8 cellular contexts compared by ENCODE assay signal in the genomic region with DNA sequence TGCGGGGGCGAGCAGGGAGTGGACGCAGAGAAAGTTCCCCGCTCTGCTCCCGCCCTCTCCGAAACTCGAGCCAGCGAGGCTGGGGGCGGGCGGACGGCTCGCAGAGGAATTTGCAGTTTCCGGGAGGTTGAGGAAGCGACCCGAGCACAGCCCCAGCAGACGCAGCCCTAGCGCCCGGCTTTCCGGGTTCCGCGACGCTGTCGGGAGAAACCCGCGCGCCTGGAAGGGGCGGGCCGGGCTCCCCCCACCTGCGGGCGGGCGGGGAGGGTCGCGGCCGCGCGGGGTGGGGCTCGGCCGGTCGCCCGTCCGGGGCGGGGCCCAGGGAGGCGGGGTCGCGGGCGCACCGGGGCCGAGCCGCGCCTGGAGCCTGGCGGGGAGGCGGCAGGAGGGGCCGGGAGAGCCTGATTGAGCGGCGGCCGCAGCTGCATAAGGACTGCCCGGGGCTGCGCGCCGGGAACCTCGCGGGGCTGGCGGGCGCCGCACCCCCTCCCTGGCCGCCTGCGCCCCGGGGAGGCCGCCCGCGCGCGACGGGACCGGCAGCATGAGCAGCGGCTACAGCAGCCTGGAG. TPM values are rescaled to one million over a fixed set of nuclear protein-coding genes. Genes with fewer than 3 reads are reported as not detected.
A peak's percentile ranks its signal among the peaks of the same experiment; 100 is the strongest.
DNase-seq lines count a peak whose midpoint lies in the region; ATAC-seq, FAIRE-seq and TF ChIP-seq lines count a peak whose summit lies in the region.

A gene with protein sequence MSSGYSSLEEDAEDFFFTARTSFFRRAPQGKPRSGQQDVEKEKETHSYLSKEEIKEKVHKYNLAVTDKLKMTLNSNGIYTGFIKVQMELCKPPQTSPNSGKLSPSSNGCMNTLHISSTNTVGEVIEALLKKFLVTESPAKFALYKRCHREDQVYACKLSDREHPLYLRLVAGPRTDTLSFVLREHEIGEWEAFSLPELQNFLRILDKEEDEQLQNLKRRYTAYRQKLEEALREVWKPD (plus strand): TSS at position 404 of the 568 bp plus-strand sequence. CDS start 138 bp downstream, at position 542.

- peak within 1 kb of the TSS; percentile 70 for H3K27ac ChIP-seq in keratinocyte (ENCODE audit: control insufficient read depth, insufficient read depth, low read length)

- ATAC-seq in WTC11, result peak; percentile 79

- peaks cover 27% of the 10 kb centered on the region for H3K79me2 ChIP-seq in keratinocyte (ENCODE audit: control insufficient read depth, insufficient read depth, low read length)

- H3K4me2 ChIP-seq in keratinocyte (ENCODE audit: control insufficient read depth, extremely low read depth, insufficient read depth, low read depth, low read length), result peak within 1 kb of the TSS; percentile 86

- in situ Hi-C loops in GM13977 (cut with MboI; ENCODE audit: low pct_unique_long_range_greater_than_20kb, low sequenced_read_pairs, unreplicated experiment), result no loop called here

- H3K9ac ChIP-seq in keratinocyte (ENCODE audit: control insufficient read depth, extremely low read depth, insufficient read depth, low read length), result peak within 1 kb of the TSS; percentile 76

- H3K36me3 ChIP-seq in bronchial epithelial cell (ENCODE audit: control insufficient read depth, insufficient read depth, low read length), result no peaks in the 10 kb centered on the region
- H3K36me3 ChIP-seq in keratinocyte (ENCODE audit: control insufficient read depth in 2 of 2, extremely low read depth in 1 of 2, insufficient read depth in 2 of 2, low read length in 2 of 2), result no peaks in the 10 kb centered on the region

- H3K4me1 Mint-ChIP-seq in HFFc6 (ENCODE audit: low read depth), result peaks cover 33% of the 10 kb centered on the region
- H3K4me1 Mint-ChIP-seq in WTC11, result peaks cover 31% of the 10 kb centered on the region

- H3K27me3 Mint-ChIP-seq in HFFc6 (ENCODE audit: insufficient read depth), result no peaks in the 10 kb centered on the region; the same call in 1 of the 2 replicates
- no peaks in the 10 kb centered on the region for H3K27me3 Mint-ChIP-seq in WTC11 (ENCODE audit: low read depth)

- H2AFZ ChIP-seq in keratinocyte (ENCODE audit: control insufficient read depth, low read length), result peak within 1 kb of the TSS; percentile 96

- H3K27ac Mint-ChIP-seq in HFFc6 (peak within 1 kb of the TSS; percentile 81), WTC11 (peak within 1 kb of the TSS; percentile 97)

- H3K9me1 ChIP-seq in keratinocyte (ENCODE audit: control insufficient read depth, extremely low read depth, insufficient read depth, low read length), result no peaks in the 10 kb centered on the region

- H4K20me1 ChIP-seq in keratinocyte (ENCODE audit: control insufficient read depth, extremely low read depth, insufficient read depth, low read length), result no peaks in the 10 kb centered on the region

- FAIRE-seq in bronchial epithelial cell (lab: Jason Lieb, UNC) (no peak), keratinocyte (lab: Jason Lieb, UNC) (no peak)

- TF ChIP-seq CTCF in GM13977 (IDR thresholded peaks at IDR 0.05; ENCODE audit: extremely low read depth, insufficient read depth, missing control alignments) (no peak), HFFc6 (IDR thresholded peaks at IDR 0.05) (no peak), WTC11 (IDR thresholded peaks at IDR 0.05) (no peak), bronchial epithelial cell (IDR thresholded peaks at IDR 0.05; ENCODE audit: insufficient read depth, low read length, severe bottlenecking) (no peak), keratinocyte (optimal IDR thresholded peaks at IDR 0.05 in 1 of 3, IDR thresholded peaks at IDR 0.05 in 1 of 3, conservative IDR thresholded peaks at IDR 0.05 in 1 of 3; ENCODE audit: extremely low read depth in 1 of 3, insufficient read depth in 2 of 3, low read length in 3 of 3) (no peak)

- no peaks in the 10 kb centered on the region for H3K9me3 Mint-ChIP-seq in HFFc6
- no peaks in the 10 kb centered on the region for H3K9me3 Mint-ChIP-seq in WTC11

- H3K4me3 ChIP-seq in bronchial epithelial cell (ENCODE audit: low read depth, low read length) (peak within 1 kb of the TSS; percentile 81), keratinocyte (ENCODE audit: control insufficient read depth in 2 of 3, extremely low read depth in 1 of 3, insufficient read depth in 2 of 3, low read depth in 1 of 3, low read length in 3 of 3) (peak within 1 kb of the TSS; percentile 75 to 83 (median 82))

- peak within 1 kb of the TSS; percentile 97 for H3K4me3 Mint-ChIP-seq in HFFc6
- H3K4me3 Mint-ChIP-seq in WTC11, result peak within 1 kb of the TSS; percentile 94

- H3K27me3 ChIP-seq in bronchial epithelial cell (ENCODE audit: control insufficient read depth, insufficient read depth, low read length), result no peaks in the 10 kb centered on the region
- no peaks in the 10 kb centered on the region for H3K27me3 ChIP-seq in keratinocyte (ENCODE audit: control insufficient read depth, extremely low read depth, insufficient read depth, low read length)

- H3K9me3 ChIP-seq in keratinocyte (ENCODE audit: control insufficient read depth, low read depth, low read length), result no peaks in the 10 kb centered on the region

- POLR2A ChIA-PET in WTC11 (lab: Charles Lee), result interaction anchor here (0.9 to 1.2 kb wide), 3 partner anchors 11 to 60 kb away, joined by 3 to 4 read pairs (median 3); no protein-coding TSS in a partner anchor

- CTCF ChIA-PET in WTC11 (lab: Charles Lee), result interaction anchor here (0.9 to 4.8 kb wide), 8 partner anchors 41 to 191 kb away, joined by 3 to 29 read pairs (median 4); no protein-coding TSS in a partner anchor

- dilution Hi-C loops in keratinocyte (cut with MboI; ENCODE audit: extremely low pct_ligation_motif_present, low sequenced_read_pairs), result no loop called here

- H3K36me3 Mint-ChIP-seq in HFFc6 (ENCODE audit: low read depth) (peaks cover 4% of the 10 kb centered on the region), WTC11 (peaks cover 4% of the 10 kb centered on the region)

- H3K4me1 ChIP-seq in keratinocyte (ENCODE audit: control insufficient read depth, extremely low read depth, insufficient read depth, low read length), result peaks cover 12% of the 10 kb centered on the region

- DNase-seq in GM13977 (ENCODE audit: low spot score), result peak; percentile 89
- peak; percentile 5 for DNase-seq in HFFc6
- DNase-seq in NCI-H128 (lab: John Stamatoyannopoulos, UW; ENCODE audit: unreplicated experiment), result peak; percentile 32
- DNase-seq in WTC11 (ENCODE audit: low spot score), result peak; percentile 85
- no peak for DNase-seq in bronchial epithelial cell (ENCODE audit: low read depth)
- DNase-seq in keratinocyte (ENCODE audit: low read depth, low spot score), result no peak
- DNase-seq in stimulated activated CD4-positive, alpha-beta T cell treated with anti-CD3 and anti-CD28 coated beads, Interleukin-1b, Interleukin-23, amount 100 ng/mL, for 1 hour (ENCODE audit: low read depth in 2 of 2), result peak; percentile 43 to 47
- no peak for DNase-seq in NCI-H1048 (lab: John Stamatoyannopoulos, UW)

TF ChIP-seq in WTC11, 78 proteins besides CTCF, POLR2A, EP300 and RAD21 (continues in another document):
- TF ChIP-seq, protein P1, sequence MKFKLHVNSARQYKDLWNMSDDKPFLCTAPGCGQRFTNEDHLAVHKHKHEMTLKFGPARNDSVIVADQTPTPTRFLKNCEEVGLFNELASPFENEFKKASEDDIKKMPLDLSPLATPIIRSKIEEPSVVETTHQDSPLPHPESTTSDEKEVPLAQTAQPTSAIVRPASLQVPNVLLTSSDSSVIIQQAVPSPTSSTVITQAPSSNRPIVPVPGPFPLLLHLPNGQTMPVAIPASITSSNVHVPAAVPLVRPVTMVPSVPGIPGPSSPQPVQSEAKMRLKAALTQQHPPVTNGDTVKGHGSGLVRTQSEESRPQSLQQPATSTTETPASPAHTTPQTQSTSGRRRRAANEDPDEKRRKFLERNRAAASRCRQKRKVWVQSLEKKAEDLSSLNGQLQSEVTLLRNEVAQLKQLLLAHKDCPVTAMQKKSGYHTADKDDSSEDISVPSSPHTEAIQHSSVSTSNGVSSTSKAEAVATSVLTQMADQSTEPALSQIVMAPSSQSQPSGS (CRISPR knock-in tag; IDR thresholded peaks at IDR 0.05; ENCODE audit: borderline replicate concordance, low read depth), result no peak
- peak; percentile 29; the same call in 1 of the 2 replicates for TF ChIP-seq GABPB1 (CRISPR knock-in tag; IDR thresholded peaks at IDR 0.05)
- TF ChIP-seq, protein P2, sequence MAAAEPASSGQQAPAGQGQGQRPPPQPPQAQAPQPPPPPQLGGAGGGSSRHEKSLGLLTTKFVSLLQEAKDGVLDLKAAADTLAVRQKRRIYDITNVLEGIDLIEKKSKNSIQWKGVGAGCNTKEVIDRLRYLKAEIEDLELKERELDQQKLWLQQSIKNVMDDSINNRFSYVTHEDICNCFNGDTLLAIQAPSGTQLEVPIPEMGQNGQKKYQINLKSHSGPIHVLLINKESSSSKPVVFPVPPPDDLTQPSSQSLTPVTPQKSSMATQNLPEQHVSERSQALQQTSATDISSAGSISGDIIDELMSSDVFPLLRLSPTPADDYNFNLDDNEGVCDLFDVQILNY (CRISPR knock-in tag; IDR thresholded peaks at IDR 0.05), result 0 out of 2 replicates have a peak, but pooled peaks have one; percentile 57
- TF ChIP-seq FOXK1 (CRISPR knock-in tag; IDR thresholded peaks at IDR 0.05), result peak; percentile 70; the same call in 1 of the 2 replicates
- TF ChIP-seq FOXP1 (CRISPR knock-in tag; IDR thresholded peaks at IDR 0.05; ENCODE audit: borderline replicate concordance), result peak; percentile 42
- TF ChIP-seq MXD4 (CRISPR knock-in tag; IDR thresholded peaks at IDR 0.05; ENCODE audit: borderline replicate concordance), result no peak
- no peak for TF ChIP-seq RELA (CRISPR knock-in tag; IDR thresholded peaks at IDR 0.05; ENCODE audit: borderline replicate concordance)
- peak; percentile 96 for TF ChIP-seq ETV6 (CRISPR knock-in tag; IDR thresholded peaks at IDR 0.05)

RNA-seq across cellular contexts. Expression of the gene that starts here (rescaled TPM):
- total RNA-seq in HFFc6 (2021; fragmentation: NEBNext Ultra II Directional; extraction: Animal tissue kit (Norgen Biotek cat#: 25700)), result 10 to 100 TPM; 16.9 to 23.3 (median 20.6) TPM
- total RNA-seq in WTC11 (2021) (45.2 to 54.7 TPM (median 50.2 TPM) in 3 replicates), bronchial epithelial cell (8.7 and 9.7 TPM in 2 replicates)
- 8.0 to 9.6 TPM (median 9.3 TPM) in 3 replicates for polyA plus RNA-seq in keratinocyte
- polyA plus RNA-seq in keratinocyte (2011; ENCODE audit: low read depth), result 6.2 TPM
- 7.6 and 8.9 TPM in 2 replicates for polyA plus RNA-seq in keratinocyte (2011; cell fraction: cytosol; rRNA removed)
- 7.4 and 8.7 TPM in 2 replicates for polyA plus RNA-seq in keratinocyte (2011; cell fraction: nucleus; rRNA removed)
- polyA plus RNA-seq in keratinocyte (2012; ENCODE audit: low replicate concordance), result 5.6 and 6.8 TPM in 2 replicates
- polyA minus RNA-seq in keratinocyte, result 17.4 to 20.4 TPM (median 19.7 TPM) in 3 replicates
- 11.7 TPM for polyA minus RNA-seq in keratinocyte (2011; cell fraction: cytosol; rRNA and poly(A)+ RNA removed)
- 4.5 and 9.9 TPM in 2 replicates for polyA minus RNA-seq in keratinocyte (2011; cell fraction: nucleus; rRNA and poly(A)+ RNA removed)

Comparison
In these comparisons a context has a peak if more than half of its experiments do, and no peak if none do; other contexts are left out.
1. DNase-seq: peak in GM13977 (single experiment), HFFc6 (single experiment), NCI-H128 (single experiment), WTC11 (single experiment) and stimulated activated CD4-positive, alpha-beta T cell treated with anti-CD3 and anti-CD28 coated beads, Interleukin-1b, Interleukin-23, amount 100 ng/mL, for 1 hour (2 of 2); none in bronchial epithelial cell (single experiment), keratinocyte (single experiment) and NCI-H1048 (single experiment).